10 cellular contexts compared by ENCODE assay signal in the genomic region with DNA sequence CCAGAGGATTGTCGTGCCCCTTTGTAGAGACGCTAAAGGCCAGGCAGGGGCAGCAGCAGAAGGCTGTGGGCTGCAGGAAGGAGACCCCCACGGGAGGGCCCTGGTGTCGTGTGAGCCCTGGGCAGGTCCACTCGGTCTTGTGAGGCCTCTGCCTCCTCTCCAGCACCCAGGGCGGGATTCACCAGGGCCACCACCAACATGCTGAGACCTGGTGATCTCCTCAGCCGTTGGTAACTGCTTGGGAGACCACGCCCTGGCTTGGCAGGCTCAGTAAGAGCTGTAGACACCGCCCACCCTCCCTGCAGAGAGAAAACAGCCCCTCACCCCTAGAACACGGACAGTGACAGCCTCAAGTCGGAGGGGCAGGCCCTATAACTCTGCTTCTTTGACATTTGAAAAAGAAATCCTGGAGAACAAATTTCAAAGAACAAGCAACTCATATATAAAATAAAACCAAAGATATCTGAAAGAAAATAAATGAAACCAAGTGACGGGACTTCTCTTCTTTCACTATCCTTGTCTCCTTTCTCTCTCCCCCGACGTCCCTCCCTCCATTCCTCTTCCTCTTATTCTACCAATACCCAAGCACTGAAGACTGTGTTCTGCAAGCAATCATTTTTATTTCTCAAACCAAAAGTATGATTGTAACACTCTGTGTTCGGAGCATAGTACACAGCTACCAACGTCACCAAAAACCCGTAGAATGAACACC. TPM values are rescaled to one million over a fixed set of nuclear protein-coding genes. Genes with fewer than 3 reads are reported as not detected.
DNase-seq lines count a peak whose midpoint lies in the region; ATAC-seq, FAIRE-seq and TF ChIP-seq lines count a peak whose summit lies in the region.
"Had no signal": no experiment of that assay in that cellular context is flagged by ENCODE, and none has a peak within 500 bp of the region (broad histone marks: within the 10 kb centered on the region; RNA-seq: fewer than 3 reads in every experiment).

No MANE protein-coding gene starts in this region.

- FAIRE-seq in bronchial epithelial cell (lab: Jason Lieb, UNC), result no peak
- FAIRE-seq: islet of Langerhans had no signal

- H3K27me3 Mint-ChIP-seq in CD4-positive, CD25-positive, alpha-beta regulatory T cell, result no peaks in the 10 kb centered on the region
- no peaks in the 10 kb centered on the region for H3K27me3 Mint-ChIP-seq in naive thymus-derived CD8-positive, alpha-beta T cell

- in situ Hi-C loops in GM13976 (cut with MboI; ENCODE audit: low sequenced_read_pairs, unreplicated experiment), result loop anchor here (25.0 kb wide), 1 partner anchor 624 kb away; a partner anchor contains a TSS
- in situ Hi-C loops in ACHN (cut with HindIII; ENCODE audit: low pct_ligation_motif_present, low pct_unique_long_range_greater_than_20kb, low sequenced_read_pairs), result no loop called here

- TF ChIP-seq CTCF in bronchial epithelial cell (IDR thresholded peaks at IDR 0.05; ENCODE audit: insufficient read depth, low read length, severe bottlenecking) (no peak), GM13976 (IDR thresholded peaks at IDR 0.05; ENCODE audit: borderline replicate concordance, control extremely low read depth, extremely low read depth, insufficient read depth, missing control alignments) (no peak)

- peaks cover 29 to 95% (median 66%) of the 10 kb centered on the region in 4 donors for H3K4me1 Mint-ChIP-seq in CD4-positive, CD25-positive, alpha-beta regulatory T cell
- peaks cover 60 to 97% (median 94%) of the 10 kb centered on the region in 4 donors for H3K4me1 Mint-ChIP-seq in naive thymus-derived CD8-positive, alpha-beta T cell

- H3K4me3 ChIP-seq in CD4-positive, CD25-positive, alpha-beta regulatory T cell (ENCODE audit: low read depth, low read length), result no peak overlapping the region
- H3K4me3 ChIP-seq in bronchial epithelial cell (ENCODE audit: low read depth, low read length), result no peak overlapping the region

- H3K27ac ChIP-seq in CD4-positive, CD25-positive, alpha-beta regulatory T cell (ENCODE audit: insufficient read depth, low read length, poor library complexity, severe bottlenecking), result peak overlapping the region; percentile 49

- no peak for DNase-seq in CD4-positive, CD25-positive, alpha-beta regulatory T cell
- DNase-seq in Kasumi-1 (lab: John Stamatoyannopoulos, UW) (peak; percentile 42 to 47), bronchial epithelial cell (ENCODE audit: low read depth) (peak; percentile 57), AG08396 (ENCODE audit: low spot score) (no peak), GM13976 (ENCODE audit: low spot score) (no peak), ACHN (no peak)
- no peak for DNase-seq in naive thymus-derived CD8-positive, alpha-beta T cell
- DNase-seq in stimulated activated CD4-positive, alpha-beta T cell treated with anti-CD3 and anti-CD28 coated beads, Interleukin-4, amount 100 ng/mL, for 24 hours, result no peak
- DNase-seq: retina had no signal

- no peaks in the 10 kb centered on the region for H3K9me3 Mint-ChIP-seq in CD4-positive, CD25-positive, alpha-beta regulatory T cell
- peaks cover 0 to 9% (median 0%) of the 10 kb centered on the region in 9 donors for H3K9me3 Mint-ChIP-seq in naive thymus-derived CD8-positive, alpha-beta T cell

- peaks cover 17% of the 10 kb centered on the region for H3K36me3 Mint-ChIP-seq in CD4-positive, CD25-positive, alpha-beta regulatory T cell
- H3K36me3 Mint-ChIP-seq in naive thymus-derived CD8-positive, alpha-beta T cell, result peaks cover 2 to 25% (median 2%) of the 10 kb centered on the region in 3 donors

- POLR2A ChIA-PET in naive thymus-derived CD8-positive, alpha-beta T cell (lab: Charles Lee), result interaction anchor here (0.6 to 1.5 kb wide), 6 partner anchors 12 to 49 kb away, joined by 3 to 4 read pairs (median 3); no protein-coding TSS in a partner anchor

- H3K9me3 ChIP-seq in CD4-positive, CD25-positive, alpha-beta regulatory T cell (ENCODE audit: control insufficient read depth in 2 of 2, low read length in 2 of 2), result no peaks in the 10 kb centered on the region

- H3K27me3 ChIP-seq in CD4-positive, CD25-positive, alpha-beta regulatory T cell (ENCODE audit: control insufficient read depth, insufficient read depth, low read length), result no peaks in the 10 kb centered on the region
- H3K27me3 ChIP-seq in bronchial epithelial cell (ENCODE audit: control insufficient read depth, insufficient read depth, low read length), result no peaks in the 10 kb centered on the region

- H3K27ac Mint-ChIP-seq in CD4-positive, CD25-positive, alpha-beta regulatory T cell, result peak overlapping the region; percentile 78 to 86 (median 82)
- H3K27ac Mint-ChIP-seq in naive thymus-derived CD8-positive, alpha-beta T cell, result peak overlapping the region; percentile 31 to 99 (median 88)

- H3K4me1 ChIP-seq in CD4-positive, CD25-positive, alpha-beta regulatory T cell (ENCODE audit: control insufficient read depth, insufficient read depth, low read length, poor library complexity, severe bottlenecking), result peaks cover 56% of the 10 kb centered on the region

- peak overlapping the region in 3 of 4 donors; percentile 6 to 82 (median 42) for H3K4me3 Mint-ChIP-seq in CD4-positive, CD25-positive, alpha-beta regulatory T cell
- peak overlapping the region in 9 of 10 donors; percentile 12 to 74 (median 54) for H3K4me3 Mint-ChIP-seq in naive thymus-derived CD8-positive, alpha-beta T cell

- no peak for ATAC-seq in CD4-positive, CD25-positive, alpha-beta regulatory T cell (ENCODE audit: low read depth in 2 of 2)
- no peak for ATAC-seq in naive thymus-derived CD8-positive, alpha-beta T cell

- H3K36me3 ChIP-seq in CD4-positive, CD25-positive, alpha-beta regulatory T cell (ENCODE audit: control insufficient read depth, insufficient read depth, low read length), result peaks cover 48% of the 10 kb centered on the region
- no peaks in the 10 kb centered on the region for H3K36me3 ChIP-seq in bronchial epithelial cell (ENCODE audit: control insufficient read depth, insufficient read depth, low read length)

RNA-seq across cellular contexts. Expression of a gene that starts 21.0 kb away (rescaled TPM):
- total RNA-seq in CD4-positive, CD25-positive, alpha-beta regulatory T cell, result 172 TPM
- 100 to 1,000 TPM; 134 to 145 (median 141) TPM for polyA plus RNA-seq in CD4-positive, CD25-positive, alpha-beta regulatory T cell
- 21.3 and 26.6 TPM in 2 replicates for total RNA-seq in bronchial epithelial cell
- 100 to 1,000 TPM in 1 of 2 experiments, 10 to 100 TPM in 1; 99.9 to 108 TPM for total RNA-seq in naive thymus-derived CD8-positive, alpha-beta T cell
- polyA plus RNA-seq in naive thymus-derived CD8-positive, alpha-beta T cell, result 100 to 1,000 TPM in 2 of 3 donors, 10 to 100 TPM in 1; 89.2 to 148 (median 105) TPM

Comparison
In these comparisons a context has a peak if more than half of its experiments do, and no peak if none do; other contexts are left out.
1. DNase-seq: peak in Kasumi-1 (2 of 2) and bronchial epithelial cell (single experiment); none in CD4-positive, CD25-positive, alpha-beta regulatory T cell (0 of 3), naive thymus-derived CD8-positive, alpha-beta T cell (0 of 10), AG08396 (single experiment), GM13976 (single experiment), ACHN (single experiment) and stimulated activated CD4-positive, alpha-beta T cell treated with anti-CD3 and anti-CD28 coated beads, Interleukin-4, amount 100 ng/mL, for 24 hours (single experiment).